In genomic region chr2:88669371-88670214, GRCh38 we compare ENCODE assay signal across 9 cellular contexts. TPM values are rescaled to one million over a fixed set of nuclear protein-coding genes. Genes with fewer than 3 reads are reported as not detected.
DNase-seq lines count a peak whose midpoint lies in the region; ATAC-seq, FAIRE-seq and TF ChIP-seq lines count a peak whose summit lies in the region.
"Had no signal": no experiment of that assay in that cellular context is flagged by ENCODE, and none has a peak within 500 bp of the region (broad histone marks: within the 10 kb centered on the region; RNA-seq: fewer than 3 reads in every experiment).

No MANE protein-coding gene starts in this region.

- CTCF ChIA-PET in endothelial cell of umbilical vein (lab: Charles Lee), result interaction anchor here (0.5 to 12.4 kb wide), 33 partner anchors 8 to 609 kb away, joined by 3 to 378 read pairs (median 4); no protein-coding TSS in a partner anchor

- H3K27me3 Mint-ChIP-seq in natural killer cell (ENCODE audit: low read depth in 2 of 2), result peaks cover 0 to 4% of the 10 kb centered on the region in 2 donors

- H3K4me2 ChIP-seq in endothelial cell of umbilical vein (ENCODE audit: insufficient read depth, low read length), result no peak overlapping the region

- H3K9me3 ChIP-seq in endothelial cell of umbilical vein (replicated peaks; ENCODE audit: control insufficient read depth, insufficient read depth, low read length), result no peaks in the 10 kb centered on the region

- TF ChIP-seq POLR2A in endothelial cell of umbilical vein (IDR thresholded peaks at IDR 0.05; ENCODE audit: low read depth, low read length) (no peak), H54 (IDR thresholded peaks at IDR 0.05; ENCODE audit: low read depth, low read length) (no peak)

- no peaks in the 10 kb centered on the region for H3K36me3 ChIP-seq in endothelial cell of umbilical vein (ENCODE audit: control insufficient read depth in 2 of 2, extremely low read depth in 1 of 2, insufficient read depth in 2 of 2, low read length in 2 of 2)

- H3K79me2 ChIP-seq in endothelial cell of umbilical vein (ENCODE audit: control insufficient read depth, insufficient read depth, low read length), result no peaks in the 10 kb centered on the region

- in situ Hi-C loops in SK-MEL-5 (cut with HindIII; ENCODE audit: low pct_unique_long_range_greater_than_20kb, low sequenced_read_pairs), result loop anchor here (10.0 kb wide), 1 partner anchor 75 kb away; no protein-coding TSS in a partner anchor

- TF ChIP-seq CTCF in endothelial cell of umbilical vein (IDR thresholded peaks at IDR 0.05; ENCODE audit: extremely low read depth in 1 of 2, insufficient read depth in 1 of 2, low read depth in 1 of 2, low read length in 2 of 2), result peak; percentile 40 to 47
- peak; percentile 61 for TF ChIP-seq CTCF in natural killer cell (IDR thresholded peaks at IDR 0.05)

- H3K9me1 ChIP-seq in endothelial cell of umbilical vein (replicated peaks; ENCODE audit: control insufficient read depth, extremely low read depth, insufficient read depth, low read length), result no peaks in the 10 kb centered on the region

- H3K4me3 Mint-ChIP-seq in natural killer cell, result no peak overlapping the region

- DNase-seq in NOMO-1 treated with DMSO at 0.1 percent for 48 hours (lab: John Stamatoyannopoulos, UW; ENCODE audit: unreplicated experiment) (peak; percentile 2), NOMO-1 treated with dmso at 0.1 percent for 144 hours (lab: John Stamatoyannopoulos, UW; ENCODE audit: unreplicated experiment) (no peak), SK-MEL-5 (ENCODE audit: low read depth, low spot score) (peak; percentile 76), endothelial cell of umbilical vein (ENCODE audit: low read depth, low spot score) (peak; percentile 55), natural killer cell (no peak), H54 (ENCODE audit: insufficient read length, low spot score) (no peak)

- no TSS peak for BruUV-seq in endothelial cell of umbilical vein (replicated peaks; lab: Mats Ljungman, UMichigan)

- H3K27me3 ChIP-seq in endothelial cell of umbilical vein (ENCODE audit: control insufficient read depth in 2 of 2, insufficient read depth in 2 of 2, low read length in 2 of 2), result peaks cover 5 to 9% of the 10 kb centered on the region in 2 experiments

- no peak overlapping the region for H3K9ac ChIP-seq in endothelial cell of umbilical vein (replicated peaks; ENCODE audit: extremely low read depth, insufficient read depth, low read length)

- H3K27ac Mint-ChIP-seq in natural killer cell, result no peak overlapping the region

- H3K4me3 ChIP-seq in endothelial cell of umbilical vein (replicated peaks in 1 of 3; ENCODE audit: insufficient read depth in 1 of 3, low read depth in 1 of 3, low read length in 3 of 3), result no peak overlapping the region

- no peak overlapping the region for H3K27ac ChIP-seq in endothelial cell of umbilical vein (ENCODE audit: insufficient read depth, low read depth, low read length)

- H3K4me1 Mint-ChIP-seq in natural killer cell, result no peaks in the 10 kb centered on the region

- H2AFZ ChIP-seq in endothelial cell of umbilical vein (ENCODE audit: low read depth, low read length), result no peak overlapping the region

- dilution Hi-C loops in endothelial cell of umbilical vein (cut with MboI; ENCODE audit: extremely low pct_ligation_motif_present, low sequenced_read_pairs), result loop anchor here (25.0 kb wide), 1 partner anchor 107 kb away; no protein-coding TSS in a partner anchor

- ATAC-seq in GM19397 (IDR thresholded peaks at IDR 0.05; ENCODE audit: unreplicated experiment), result peak; percentile 69
- peak; percentile 86 for ATAC-seq in HG03520 (IDR thresholded peaks at IDR 0.05; ENCODE audit: unreplicated experiment)
- ATAC-seq in natural killer cell, result peak; percentile 61 to 86 (median 82)

- H3K36me3 Mint-ChIP-seq in natural killer cell, result no peaks in the 10 kb centered on the region

- peak; percentile 85 for FAIRE-seq in endothelial cell of umbilical vein (lab: Jason Lieb, UNC)
- FAIRE-seq in H54 (lab: Jason Lieb, UNC), result no peak
- FAIRE-seq: colon had no signal

- intact Hi-C loops in endothelial cell of umbilical vein (cut with micrococcal nuclease) (loop anchor here (1.0 to 5.0 kb wide), 4 partner anchors 43 to 478 kb away; partner anchors contain the start of gene EIF2AK3), natural killer cell (cut with micrococcal nuclease) (loop anchor here (1.0 to 5.0 kb wide), 2 partner anchors 42 to 78 kb away; partner anchors contain the start of gene EIF2AK3)

- no peaks in the 10 kb centered on the region for H3K9me3 Mint-ChIP-seq in natural killer cell

- no peaks in the 10 kb centered on the region for H3K4me1 ChIP-seq in endothelial cell of umbilical vein (ENCODE audit: control insufficient read depth, extremely low read depth, insufficient read depth, low read length)

- POLR2A ChIA-PET in endothelial cell of umbilical vein (lab: Charles Lee), result interaction anchor here (0.6 kb wide), 1 partner anchor 41 kb away, joined by 4 read pairs; no protein-coding TSS in a partner anchor

- no peaks in the 10 kb centered on the region for H4K20me1 ChIP-seq in endothelial cell of umbilical vein (replicated peaks; ENCODE audit: control insufficient read depth, extremely low read depth, insufficient read depth, low read length)

TF ChIP-seq in endothelial cell of umbilical vein, 7 proteins besides CTCF, POLR2A, EP300 and RAD21:
- TF ChIP-seq MYC (IDR thresholded peaks at IDR 0.05; ENCODE audit: low read depth, low read length) (no peak), JUN (IDR thresholded peaks at IDR 0.05; ENCODE audit: borderline replicate concordance, insufficient read depth, insufficient read length, low read depth) (no peak), FOS (IDR thresholded peaks at IDR 0.05; ENCODE audit: borderline replicate concordance, insufficient read depth, low read length) (no peak), EZH2 (IDR thresholded peaks at IDR 0.05; ENCODE audit: borderline replicate concordance, low read depth, low read length, severe bottlenecking) (no peak), POLR2AphosphoS5 (IDR thresholded peaks at IDR 0.05; ENCODE audit: insufficient read depth, low read depth, low read length) (no peak), GATA2 (IDR thresholded peaks at IDR 0.05; ENCODE audit: insufficient read depth, insufficient read length, low read depth, low read length) (no peak)
- TF ChIP-seq, protein P1, sequence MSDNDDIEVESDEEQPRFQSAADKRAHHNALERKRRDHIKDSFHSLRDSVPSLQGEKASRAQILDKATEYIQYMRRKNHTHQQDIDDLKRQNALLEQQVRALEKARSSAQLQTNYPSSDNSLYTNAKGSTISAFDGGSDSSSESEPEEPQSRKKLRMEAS (IDR thresholded peaks at IDR 0.05; ENCODE audit: insufficient read depth, insufficient read length), result no peak

RNA-seq across cellular contexts. Expression of gene RPIA, which starts 21.9 kb away (rescaled TPM):
- 13.3 and 17.4 TPM in 2 replicates for total RNA-seq in SK-MEL-5 (2014; rRNA removed; shearing (Covaris generic))
- 26.7 and 28.9 TPM in 2 replicates for polyA plus RNA-seq in SK-MEL-5 (2015; cell fraction: cytosol; rRNA removed)
- polyA plus RNA-seq in SK-MEL-5 (2015; cell fraction: nucleus; rRNA removed), result 11.0 and 11.7 TPM in 2 replicates
- total RNA-seq in endothelial cell of umbilical vein (29.8 and 30.3 TPM in 2 replicates), natural killer cell (10 to 100 TPM; 21.4 to 24.1 (median 22.4) TPM)
- 14.0 and 15.7 TPM in 2 replicates for polyA plus RNA-seq in endothelial cell of umbilical vein
- 20.8 and 22.5 TPM in 2 replicates for polyA plus RNA-seq in endothelial cell of umbilical vein (2011; cell fraction: cytosol; rRNA removed)
- 12.2 and 13.2 TPM in 2 replicates for polyA plus RNA-seq in endothelial cell of umbilical vein (2011; cell fraction: nucleus; rRNA removed)
- polyA plus RNA-seq in endothelial cell of umbilical vein (2012), result 25.7 and 26.9 TPM in 2 replicates
- 17.6 and 20.3 TPM in 2 replicates for polyA minus RNA-seq in endothelial cell of umbilical vein
- 6.6 TPM for polyA minus RNA-seq in endothelial cell of umbilical vein (2011; cell fraction: cytosol; rRNA and poly(A)+ RNA removed)
- 4.4 and 5.8 TPM in 2 replicates for polyA minus RNA-seq in endothelial cell of umbilical vein (2011; cell fraction: nucleus; rRNA and poly(A)+ RNA removed)

RNA-seq across cellular contexts. Expression of gene EIF2AK3, which starts 42.3 kb away (rescaled TPM):
- 25.2 and 27.3 TPM in 2 replicates for total RNA-seq in SK-MEL-5 (2014; rRNA removed; shearing (Covaris generic))
- 11.5 and 13.8 TPM in 2 replicates for polyA plus RNA-seq in SK-MEL-5 (2015; cell fraction: cytosol; rRNA removed)
- polyA plus RNA-seq in SK-MEL-5 (2015; cell fraction: nucleus; rRNA removed), result 18.2 and 28.9 TPM in 2 replicates
- 17.3 and 17.5 TPM in 2 replicates for total RNA-seq in endothelial cell of umbilical vein
- 3.7 and 5.3 TPM in 2 replicates for polyA plus RNA-seq in endothelial cell of umbilical vein
- polyA plus RNA-seq in endothelial cell of umbilical vein (2011; cell fraction: cytosol; rRNA removed), result 7.7 and 10.1 TPM in 2 replicates
- polyA plus RNA-seq in endothelial cell of umbilical vein (2011; cell fraction: nucleus; rRNA removed), result 21.5 and 21.6 TPM in 2 replicates
- 13.6 and 13.7 TPM in 2 replicates for polyA plus RNA-seq in endothelial cell of umbilical vein (2012)
- polyA minus RNA-seq in endothelial cell of umbilical vein, result 16.4 and 22.7 TPM in 2 replicates
- 8.9 TPM for polyA minus RNA-seq in endothelial cell of umbilical vein (2011; cell fraction: cytosol; rRNA and poly(A)+ RNA removed)
- polyA minus RNA-seq in endothelial cell of umbilical vein (2011; cell fraction: nucleus; rRNA and poly(A)+ RNA removed), result 25.0 and 33.4 TPM in 2 replicates
- total RNA-seq in natural killer cell, result 10 to 100 TPM; 29.9 to 43.7 (median 33.4) TPM

Comparison
In these comparisons a context has a peak if more than half of its experiments do, and no peak if none do; other contexts are left out.
1. DNase-seq: peak in NOMO-1 treated with DMSO at 0.1 percent for 48 hours (single experiment), SK-MEL-5 (single experiment) and endothelial cell of umbilical vein (single experiment); none in NOMO-1 treated with dmso at 0.1 percent for 144 hours (single experiment), natural killer cell (single experiment) and H54 (single experiment).
2. Peak in every context shown above with its lines, with median percentiles within 50 percentile points of each other: ATAC-seq.